In genomic region chr11:12785901-12786300, GRCh38 we compare ENCODE assay signal across 21 cellular contexts.
DNase-seq lines count a peak whose midpoint lies in the region; ATAC-seq and TF ChIP-seq lines count a peak whose summit lies in the region.
"Had no signal": no experiment of that assay in that cellular context is flagged by ENCODE, and none has a peak within 500 bp of the region (broad histone marks: within the 10 kb centered on the region; RNA-seq: fewer than 3 reads in every experiment).

No MANE protein-coding gene starts in this region.

- H3K27me3 Mint-ChIP-seq in neural progenitor cell (ENCODE audit: insufficient read depth, low read depth) = peaks cover 2% of the 10 kb centered on the region
- H3K27me3 Mint-ChIP-seq: progenitor cell of endocrine pancreas had no signal

- DNase-seq in DMS79 treated with DMSO at 0.1 percent for 48 hours (lab: John Stamatoyannopoulos, UW) (peak; percentile 80), NCI-H1105 (lab: John Stamatoyannopoulos, UW) (peak; percentile 98), NCI-H345 (lab: John Stamatoyannopoulos, UW) (peak; percentile 89), neural progenitor cell (ENCODE audit: low spot score) (no peak), NCI-H526 (lab: John Stamatoyannopoulos, UW) (no peak)
- DNase-seq: activated CD8-positive, alpha-beta T cell treated with anti-CD3 and anti-CD28 coated beads for 36 hours; activated naive CD4-positive, alpha-beta T cell treated with Interleukin-2 at 50 U/mL for 16 hours; amniotic stem cell; CD4-positive, alpha-beta memory T cell; dermis blood vessel endothelial cell; foreskin fibroblast; hippocampal formation; NCI-H1694; T1000 had no signal

- peaks cover 18% of the 10 kb centered on the region for H3K4me1 ChIP-seq in neural progenitor cell

- H3K4me1 Mint-ChIP-seq in neural progenitor cell = peaks cover 35% of the 10 kb centered on the region
- H3K4me1 Mint-ChIP-seq: CD4-positive, alpha-beta memory T cell had no signal

- no peak overlapping the region for H3K4me2 ChIP-seq in neural progenitor cell

- no peak overlapping the region for H3K4me3 Mint-ChIP-seq in neural progenitor cell
- H3K4me3 Mint-ChIP-seq: activated CD8-positive, alpha-beta T cell treated with anti-CD3 and anti-CD28 coated beads for 36 hours; CD4-positive, alpha-beta memory T cell; neural crest cell had no signal

- peaks cover 20% of the 10 kb centered on the region for H3K36me3 Mint-ChIP-seq in neural progenitor cell
- H3K36me3 Mint-ChIP-seq: CD4-positive, alpha-beta memory T cell had no signal

- peaks cover 97% of the 10 kb centered on the region for H3K79me2 ChIP-seq in neural progenitor cell (ENCODE audit: low read depth)

- TF ChIP-seq CTCF in neural progenitor cell (IDR thresholded peaks at IDR 0.05) = no peak

- H3K27ac ChIP-seq in neural progenitor cell = peak overlapping the region; percentile 60
- H3K27ac ChIP-seq: epithelial cell of prostate had no signal

- H4K20me1 ChIP-seq in neural progenitor cell (ENCODE audit: low read depth) = peaks cover 89% of the 10 kb centered on the region

- H3K36me3 ChIP-seq in neural progenitor cell = no peaks in the 10 kb centered on the region

- ATAC-seq in HG03520 (IDR thresholded peaks at IDR 0.05; ENCODE audit: unreplicated experiment) (no peak), HG02970 (IDR thresholded peaks at IDR 0.05; ENCODE audit: low FRiP score, unreplicated experiment) (no peak)
- ATAC-seq: activated CD8-positive, alpha-beta T cell treated with anti-CD3 and anti-CD28 coated beads for 36 hours had no signal

- H3K9me3 Mint-ChIP-seq in neural progenitor cell = no peaks in the 10 kb centered on the region
- H3K9me3 Mint-ChIP-seq: activated CD8-positive, alpha-beta T cell treated with anti-CD3 and anti-CD28 coated beads for 36 hours; CD4-positive, alpha-beta memory T cell; neural crest cell had no signal

- H3K9ac ChIP-seq in neural progenitor cell = no peak overlapping the region

- H3F3A ChIP-seq in neural progenitor cell (ENCODE audit: low read depth) = peaks cover 10% of the 10 kb centered on the region

- no peak overlapping the region for H3K27ac Mint-ChIP-seq in neural progenitor cell
- H3K27ac Mint-ChIP-seq: activated CD8-positive, alpha-beta T cell treated with anti-CD3 and anti-CD28 coated beads for 36 hours; CD4-positive, alpha-beta memory T cell had no signal

- H3K27me3 ChIP-seq in neural progenitor cell = no peaks in the 10 kb centered on the region
- H3K27me3 ChIP-seq: cardiac muscle cell had no signal

- no peaks in the 10 kb centered on the region for H3K9me3 ChIP-seq in neural progenitor cell (ENCODE audit: low read depth)
- H3K9me3 ChIP-seq: HAP-1 had no signal

- no peak overlapping the region for H2AFZ ChIP-seq in neural progenitor cell (replicated peaks)

- H3K4me3 ChIP-seq in neural progenitor cell = no peak overlapping the region
- H3K4me3 ChIP-seq: cardiac muscle cell, HAP-1 had no signal

Comparison
In these comparisons a context has a peak if more than half of its experiments do, and no peak if none do; other contexts are left out.
1. DNase-seq: peak in DMS79 treated with DMSO at 0.1 percent for 48 hours (single experiment), NCI-H1105 (single experiment) and NCI-H345 (single experiment); none in neural progenitor cell (single experiment) and NCI-H526 (0 of 2).